ENCODE assay signal across 22 cellular contexts in the genomic region with DNA sequence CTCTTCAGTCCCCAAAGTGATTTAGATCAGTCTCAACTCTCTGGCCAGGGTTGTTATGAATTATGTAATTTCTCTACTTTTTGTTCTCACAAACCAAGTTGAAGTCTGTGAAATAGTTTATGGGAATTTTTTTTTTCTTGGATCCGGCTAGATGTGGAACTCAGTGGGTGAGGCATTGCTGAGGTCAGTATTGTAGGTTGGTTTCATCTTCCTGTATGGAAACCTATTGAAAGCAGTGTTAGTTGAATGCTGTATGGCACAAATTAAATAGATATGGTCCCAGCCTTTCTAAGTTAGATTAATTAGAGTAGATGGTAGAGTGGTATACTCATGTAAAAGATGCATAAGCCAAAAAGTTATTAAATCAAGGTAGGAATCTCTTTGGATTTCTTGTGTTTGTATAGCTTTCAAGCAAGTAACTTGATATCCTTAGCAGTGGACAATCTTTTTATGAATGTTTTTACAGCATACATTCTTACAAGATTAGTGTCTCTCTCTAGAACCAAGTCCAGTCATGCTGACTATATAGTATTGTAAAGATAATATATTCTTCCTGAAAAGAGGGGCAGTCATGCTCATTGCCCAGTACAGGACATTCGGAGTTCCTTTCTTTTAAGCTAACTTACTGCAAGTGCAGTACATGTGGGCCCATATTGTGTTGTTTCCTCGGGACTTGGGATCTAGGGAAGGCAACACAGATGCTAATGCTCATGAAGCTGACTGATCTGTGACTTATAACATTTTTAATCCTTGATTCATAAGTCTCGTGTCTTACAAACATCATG.
A peak's percentile ranks its signal among the peaks of the same experiment; 100 is the strongest.
DNase-seq lines count a peak whose midpoint lies in the region; ATAC-seq, FAIRE-seq and TF ChIP-seq lines count a peak whose summit lies in the region.
"Had no signal": no experiment of that assay in that cellular context is flagged by ENCODE, and none has a peak within 500 bp of the region (broad histone marks: within the 10 kb centered on the region; RNA-seq: fewer than 3 reads in every experiment).

No MANE protein-coding gene starts in this region.

- no peak overlapping the region for H3K27ac ChIP-seq in fibroblast of lung (ENCODE audit: insufficient read depth, low read length)
- H3K27ac ChIP-seq in A673 (ENCODE audit: low read depth, low read length, poor library complexity, severe bottlenecking), result no peak overlapping the region
- no peak overlapping the region for H3K27ac ChIP-seq in upper lobe of left lung
- H3K27ac ChIP-seq: psoas muscle, tibial artery had no signal

- no peak overlapping the region for H3K9ac ChIP-seq in fibroblast of lung (ENCODE audit: insufficient read depth, low read length)

- H3K27me3 Mint-ChIP-seq in HFFc6 (ENCODE audit: insufficient read depth), result no peaks in the 10 kb centered on the region
- H3K27me3 Mint-ChIP-seq: activated CD4-positive, alpha-beta T cell treated with anti-CD3 and anti-CD28 coated beads for 36 hours; CD4-positive, alpha-beta memory T cell; dendritic cell treated with granulocyte-macrophage colony-stimulating factor and Interleukin-4, amounts not matched to agents 40 ng/mL and 50 ng/mL, for 4 days had no signal

- no peak for TF ChIP-seq EP300 in upper lobe of left lung (IDR thresholded peaks at IDR 0.05)

- no peak overlapping the region for H3K4me3 ChIP-seq in fibroblast of lung (replicated peaks in 1 of 4; ENCODE audit: control extremely low read depth in 1 of 4, insufficient read depth in 1 of 4, low read depth in 3 of 4, low read length in 4 of 4)
- H3K4me3 ChIP-seq in A673 (ENCODE audit: low read depth, low read length, poor library complexity, severe bottlenecking), result no peak overlapping the region
- H3K4me3 ChIP-seq in upper lobe of left lung, result no peak overlapping the region
- H3K4me3 ChIP-seq: psoas muscle, tibial artery had no signal

- intact Hi-C loops in A673 (cut with micrococcal nuclease; ENCODE audit: unreplicated experiment), result no loop called here

- POLR2A ChIA-PET in A673 (lab: Charles Lee; ENCODE audit: low non-redundant PET), result no interaction called here

- DNase-seq in A172 (ENCODE audit: low spot score) (peak; percentile 2), HFFc6 (peak; percentile 84), fibroblast of lung (ENCODE audit: low read depth in 2 of 2) (peak; percentile 36 to 42), A673 (ENCODE audit: low spot score) (no peak), RCC 7860 (ENCODE audit: low spot score) (no peak), upper lobe of left lung (no peak), SIG-M5 treated with dmso at 0.1 percent for 504 hours (lab: John Stamatoyannopoulos, UW; ENCODE audit: unreplicated experiment) (no peak)
- DNase-seq: 8988T; activated CD4-positive, alpha-beta T cell treated with anti-CD3 and anti-CD28 coated beads for 36 hours; activated effector memory CD4-positive, alpha-beta T cell treated with Interleukin-2 at 50 U/mL for 16 hours; anterior cingulate cortex; CD4-positive, alpha-beta memory T cell; DMS79; kidney; NCI-H2081; NCI-H510A treated with DMSO at 0.1 percent for 48 hours; psoas muscle; stimulated activated naive CD4-positive, alpha-beta T cell; T1000; tibial artery had no signal

- BruUV-seq in A673 (replicated peaks; lab: Mats Ljungman, UMichigan), result no TSS peak

- H3K36me3 ChIP-seq in fibroblast of lung (ENCODE audit: control insufficient read depth, insufficient read depth, low read length) (no peaks in the 10 kb centered on the region), A673 (ENCODE audit: insufficient read depth, low read length, poor library complexity, severe bottlenecking) (no peaks in the 10 kb centered on the region), upper lobe of left lung (no peaks in the 10 kb centered on the region)
- H3K36me3 ChIP-seq: tibial artery had no signal

- H3K4me2 ChIP-seq in fibroblast of lung (ENCODE audit: extremely low read depth, insufficient read depth, low read length), result no peak overlapping the region

- H3K9me3 Mint-ChIP-seq in HFFc6, result peaks cover 11% of the 10 kb centered on the region; the same call in 1 of the 2 replicates

- no peaks in the 10 kb centered on the region for H4K20me1 ChIP-seq in fibroblast of lung (ENCODE audit: control insufficient read depth, extremely low read depth, insufficient read depth, low read length)

- CTCF ChIA-PET in A673 (lab: Charles Lee), result no interaction called here

- peaks cover 11% of the 10 kb centered on the region for H3K36me3 Mint-ChIP-seq in HFFc6 (ENCODE audit: low read depth)
- H3K36me3 Mint-ChIP-seq: CD4-positive, alpha-beta memory T cell had no signal

- TF ChIP-seq POLR2A in upper lobe of left lung (IDR thresholded peaks at IDR 0.05), result no peak

- ATAC-seq in SK-N-SH treated with all-trans-retinoic acid at 6 μM for 48 hours (peak; percentile 74), upper lobe of left lung (ENCODE audit: low FRiP score in 2 of 2) (no peak)
- ATAC-seq: activated CD4-positive, alpha-beta T cell treated with anti-CD3 and anti-CD28 coated beads for 36 hours; psoas muscle had no signal

- TF ChIP-seq CTCF in HFFc6 (IDR thresholded peaks at IDR 0.05), result no peak
- no peak for TF ChIP-seq CTCF in fibroblast of lung (conservative IDR thresholded peaks at IDR 0.05 in 1 of 2, IDR thresholded peaks at IDR 0.05 in 1 of 2; ENCODE audit: low read depth in 1 of 2, low read length in 2 of 2)
- TF ChIP-seq CTCF in A673 (conservative IDR thresholded peaks at IDR 0.05; ENCODE audit: low read depth, low read length), result no peak
- no peak for TF ChIP-seq CTCF in upper lobe of left lung (IDR thresholded peaks at IDR 0.05)

- no peaks in the 10 kb centered on the region for H3K79me2 ChIP-seq in fibroblast of lung (ENCODE audit: control insufficient read depth, insufficient read depth, low read length)

- FAIRE-seq in RCC 7860 (lab: Jason Lieb, UNC), result no peak
- FAIRE-seq: kidney had no signal

- H3K4me1 Mint-ChIP-seq in HFFc6 (ENCODE audit: low read depth), result peaks cover 28% of the 10 kb centered on the region
- H3K4me1 Mint-ChIP-seq: activated CD4-positive, alpha-beta T cell treated with anti-CD3 and anti-CD28 coated beads for 36 hours; CD4-positive, alpha-beta memory T cell had no signal

- WGBS in upper lobe of left lung, 2 donors, result 87 to 90% methylated on average over 4 of the region's 4 CpGs

- H3K27me3 ChIP-seq in fibroblast of lung (ENCODE audit: control insufficient read depth, insufficient read depth, low read length) (no peaks in the 10 kb centered on the region), A673 (replicated peaks; ENCODE audit: insufficient read depth, low read depth, low read length, poor library complexity) (no peaks in the 10 kb centered on the region), upper lobe of left lung (no peaks in the 10 kb centered on the region)
- H3K27me3 ChIP-seq: tibial artery had no signal

- H3K4me1 ChIP-seq in fibroblast of lung (ENCODE audit: control insufficient read depth, extremely low read depth, insufficient read depth, low read length) (no peaks in the 10 kb centered on the region), A673 (ENCODE audit: insufficient read depth, low read length, poor library complexity, severe bottlenecking) (no peaks in the 10 kb centered on the region), upper lobe of left lung (no peaks in the 10 kb centered on the region)
- H3K4me1 ChIP-seq: psoas muscle, tibial artery had no signal

- H3K27ac Mint-ChIP-seq in HFFc6, result peak overlapping the region; percentile 84
- H3K27ac Mint-ChIP-seq: activated CD4-positive, alpha-beta T cell treated with anti-CD3 and anti-CD28 coated beads for 36 hours; CD4-positive, alpha-beta memory T cell; dendritic cell treated with granulocyte-macrophage colony-stimulating factor and Interleukin-4, amounts not matched to agents 40 ng/mL and 50 ng/mL, for 4 days had no signal

- peak overlapping the region; percentile 35 for H3K4me3 Mint-ChIP-seq in HFFc6
- H3K4me3 Mint-ChIP-seq: activated CD4-positive, alpha-beta T cell treated with anti-CD3 and anti-CD28 coated beads for 36 hours; CD4-positive, alpha-beta memory T cell; dendritic cell treated with granulocyte-macrophage colony-stimulating factor and Interleukin-4, amounts not matched to agents 40 ng/mL and 50 ng/mL, for 4 days had no signal

- H3K9me3 ChIP-seq in fibroblast of lung (ENCODE audit: control insufficient read depth, insufficient read depth, low read depth, low read length) (no peaks in the 10 kb centered on the region), A673 (ENCODE audit: low read depth, low read length, poor library complexity, severe bottlenecking) (no peaks in the 10 kb centered on the region), upper lobe of left lung (no peaks in the 10 kb centered on the region)
- H3K9me3 ChIP-seq: psoas muscle, tibial artery had no signal

- H2AFZ ChIP-seq in fibroblast of lung (ENCODE audit: low read length), result no peak overlapping the region

TF ChIP-seq in SK-N-SH treated with all-trans-retinoic acid at 6 μM for 48 hours, 23 proteins besides CTCF, POLR2A, EP300 and RAD21 (continues in another document):
- TF ChIP-seq ARNTL (CRISPR knock-in tag; IDR thresholded peaks at IDR 0.05; ENCODE audit: borderline replicate concordance, low read depth), result no peak
- TF ChIP-seq SNAI2 (CRISPR knock-in tag; IDR thresholded peaks at IDR 0.05), result no peak
- no peak for TF ChIP-seq ZNF70 (CRISPR knock-in tag; IDR thresholded peaks at IDR 0.05)
- no peak for TF ChIP-seq ZNF565 (CRISPR knock-in tag; conservative IDR thresholded peaks at IDR 0.05; ENCODE audit: low read depth)
- TF ChIP-seq TCF4 (CRISPR knock-in tag; IDR thresholded peaks at IDR 0.05; ENCODE audit: borderline replicate concordance), result no peak
- no peak for TF ChIP-seq PATZ1 (CRISPR knock-in tag; IDR thresholded peaks at IDR 0.05; ENCODE audit: borderline replicate concordance)

Comparison
In these comparisons a context has a peak if more than half of its experiments do, and no peak if none do; other contexts are left out.
1. DNase-seq: peak in A172 (single experiment), HFFc6 (single experiment) and fibroblast of lung (2 of 2); none in A673 (single experiment), RCC 7860 (single experiment), upper lobe of left lung (0 of 2) and SIG-M5 treated with dmso at 0.1 percent for 504 hours (single experiment).